ENCODE assay signal across 11 cellular contexts in the genomic region with DNA sequence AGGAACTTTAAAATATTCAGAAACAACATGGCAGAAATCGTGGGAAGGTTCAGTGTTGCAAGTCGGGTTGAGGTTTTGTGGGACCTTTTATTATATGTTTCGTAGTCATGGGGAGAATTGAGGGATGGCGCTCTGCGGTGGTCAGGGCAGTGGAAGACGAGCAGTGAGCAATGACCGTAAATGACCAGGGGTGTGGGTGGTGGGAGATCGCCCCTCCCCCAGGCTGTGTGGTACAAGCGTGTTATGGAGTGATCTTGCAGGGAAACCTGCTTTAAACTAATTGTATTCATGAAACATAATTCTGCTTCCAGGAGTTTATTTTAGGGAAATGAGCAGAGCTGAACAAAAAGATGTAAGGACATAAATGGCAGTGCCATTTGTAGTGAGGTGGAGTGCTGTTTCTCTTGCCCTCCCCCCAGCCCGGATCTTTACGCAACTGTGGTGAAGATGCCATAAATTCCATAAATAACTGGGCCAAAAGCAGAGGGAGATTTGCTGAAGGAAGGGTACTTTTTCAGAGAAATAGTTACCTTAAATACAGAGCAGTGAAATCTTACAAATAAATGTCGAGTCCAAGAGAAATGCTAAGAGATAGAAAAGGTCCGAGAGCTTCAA. TPM values are rescaled to one million over a fixed set of nuclear protein-coding genes. Genes with fewer than 3 reads are reported as not detected.
DNase-seq lines count a peak whose midpoint lies in the region; TF ChIP-seq lines count a peak whose summit lies in the region.
"Had no signal": no experiment of that assay in that cellular context is flagged by ENCODE, and none has a peak within 500 bp of the region (broad histone marks: within the 10 kb centered on the region; RNA-seq: fewer than 3 reads in every experiment).

No MANE protein-coding gene starts in this region.

- peak overlapping the region; percentile 3 for H3K4me3 ChIP-seq in coronary artery

- TF ChIP-seq CTCF in coronary artery (IDR thresholded peaks at IDR 0.05) = no peak
- TF ChIP-seq CTCF in GM20000 (IDR thresholded peaks at IDR 0.05; ENCODE audit: extremely low read depth, missing control alignments) = no peak

- DNase-seq in EL (peak; percentile 73), NCI-H460 (ENCODE audit: extremely low read depth, low read depth) (peak; percentile 69), coronary artery (ENCODE audit: low spot score) (no peak), non-pigmented ciliary epithelial cell (ENCODE audit: low read depth) (peak; percentile 38), putamen (ENCODE audit: low spot score) (no peak), epidermal melanocyte (ENCODE audit: insufficient read length, low spot score) (no peak), GM20000 (ENCODE audit: low spot score) (no peak)
- DNase-seq in activated T-cell treated with anti-CD3 and anti-CD28 coated beads, Interleukin-2, amount 50 U/mL, for 48 hours = no peak
- DNase-seq: hippocampal formation; naive thymus-derived CD8-positive, alpha-beta T cell; stimulated activated CD4-positive, alpha-beta T cell treated with anti-CD3 and anti-CD28 coated beads, Interleukin-4, amount 100 ng/mL, for 4 hours had no signal

- H3K27ac ChIP-seq in coronary artery = peak overlapping the region in 1 of 2 donors; percentile 54

RNA-seq across cellular contexts. Expression of a gene that starts 20.2 kb away (rescaled TPM):
- total RNA-seq in NCI-H460 (2014; rRNA removed; shearing (Covaris generic)) = 6.8 and 9.7 TPM in 2 replicates
- polyA plus RNA-seq in NCI-H460 (2014; cell fraction: nucleus; rRNA removed) = 15.3 and 16.7 TPM in 2 replicates
- total RNA-seq: naive thymus-derived CD8-positive, alpha-beta T cell had no signal
- polyA plus RNA-seq: naive thymus-derived CD8-positive, alpha-beta T cell had no signal

Comparison
In these comparisons a context has a peak if more than half of its experiments do, and no peak if none do; other contexts are left out.
1. DNase-seq: peak in EL (single experiment), NCI-H460 (single experiment) and non-pigmented ciliary epithelial cell (single experiment); none in coronary artery (single experiment), putamen (single experiment), activated T-cell treated with anti-CD3 and anti-CD28 coated beads, Interleukin-2, amount 50 U/mL, for 48 hours (0 of 2), epidermal melanocyte (single experiment) and GM20000 (single experiment).